In genomic region chr1:12143631-12144155, GRCh38 we compare ENCODE assay signal across 1 cellular context.
A peak's percentile ranks its signal among the peaks of the same experiment; 100 is the strongest.
TF ChIP-seq lines count a peak whose summit lies in the region.

No MANE protein-coding gene starts in this region.

TF ChIP-seq in GM12878, 131 proteins besides CTCF, POLR2A, EP300 and RAD21 (continued from another document and continues in another):
- TF ChIP-seq MEF2B (IDR thresholded peaks at IDR 0.05; ENCODE audit: partially characterized antibody, poor library complexity, severe bottlenecking): peak; percentile 54
- no peak for TF ChIP-seq HDAC2 (IDR thresholded peaks at IDR 0.05)
- no peak for TF ChIP-seq KDM1A (IDR thresholded peaks at IDR 0.05; ENCODE audit: borderline replicate concordance)
- no peak for TF ChIP-seq SMAD1 (IDR thresholded peaks at IDR 0.05; ENCODE audit: low read depth, partially characterized antibody)
- no peak for TF ChIP-seq TCF3 (IDR thresholded peaks at IDR 0.05; ENCODE audit: borderline replicate concordance, insufficient read depth, low read depth, low read length)
- no peak for TF ChIP-seq ASH2L (IDR thresholded peaks at IDR 0.05; ENCODE audit: borderline replicate concordance, low read depth)
- no peak for TF ChIP-seq NFYA (IDR thresholded peaks at IDR 0.05; ENCODE audit: borderline replicate concordance, low read depth, low read length)
- peak; percentile 24; the same call in 1 of the 2 replicates for TF ChIP-seq IRF4 (IDR thresholded peaks at IDR 0.05; ENCODE audit: low read depth, low read length)
- TF ChIP-seq NKRF (conservative IDR thresholded peaks at IDR 0.05): no peak
- no peak; the same call in 1 of the 2 replicates for TF ChIP-seq GATAD2B (conservative IDR thresholded peaks at IDR 0.05; ENCODE audit: low read depth)
- no peak for TF ChIP-seq ESRRA (IDR thresholded peaks at IDR 0.05; ENCODE audit: low read length)
- no peak for TF ChIP-seq NR2C1 (IDR thresholded peaks at IDR 0.05)
- no peak for TF ChIP-seq REST (IDR thresholded peaks at IDR 0.05; ENCODE audit: low read depth, low read length)
- TF ChIP-seq PBX3 (IDR thresholded peaks at IDR 0.05; ENCODE audit: insufficient replicate concordance, low read depth, low read length): no peak
- 0 out of 3 replicates have a peak, but pooled peaks have one; percentile 66 for TF ChIP-seq POU2F2 (IDR thresholded peaks at IDR 0.05; ENCODE audit: borderline replicate concordance, low read depth, low read length)
- TF ChIP-seq POLR2AphosphoS2 (IDR thresholded peaks at IDR 0.05; ENCODE audit: low read depth, low read length): no peak
- 0 out of 2 replicates have a peak, but pooled peaks have one; percentile 15 for TF ChIP-seq CREB1 (IDR thresholded peaks at IDR 0.05; ENCODE audit: low read depth)
- no peak for TF ChIP-seq CBX5 (IDR thresholded peaks at IDR 0.05; ENCODE audit: low read depth)
- no peak for TF ChIP-seq HDGF (IDR thresholded peaks at IDR 0.05)
- no peak for TF ChIP-seq BCL11A (IDR thresholded peaks at IDR 0.05; ENCODE audit: low read depth, low read length)
- no peak for TF ChIP-seq ZSCAN29 (IDR thresholded peaks at IDR 0.05)
- TF ChIP-seq HSF1 (IDR thresholded peaks at IDR 0.05; ENCODE audit: low read depth, low read length): no peak
- TF ChIP-seq ETV6 (conservative IDR thresholded peaks at IDR 0.05 in 1 of 2, IDR thresholded peaks at IDR 0.05 in 1 of 2; ENCODE audit: borderline replicate concordance in 1 of 2, low read depth in 1 of 2): no peak
- no peak for TF ChIP-seq ZNF207 (IDR thresholded peaks at IDR 0.05; ENCODE audit: borderline replicate concordance)
- TF ChIP-seq ZBTB4 (CRISPR knock-in tag; IDR thresholded peaks at IDR 0.05): no peak
- peak; percentile 67 for TF ChIP-seq RELB (IDR thresholded peaks at IDR 0.05; ENCODE audit: low read depth)
- no peak for TF ChIP-seq ZNF24 (IDR thresholded peaks at IDR 0.05)
- TF ChIP-seq ZNF687 (IDR thresholded peaks at IDR 0.05): peak; percentile 94
- no peak for TF ChIP-seq USF1 (IDR thresholded peaks at IDR 0.05; ENCODE audit: borderline replicate concordance, extremely low read length, insufficient read depth, low read depth, low read length)
- TF ChIP-seq E2F4 (IDR thresholded peaks at IDR 0.05; ENCODE audit: low read depth, low read length): no peak
